1 cellular context compared by ENCODE assay signal in genomic region chr19:44796701-44797115, GRCh38.
TF ChIP-seq lines count a peak whose summit lies in the region.

No MANE protein-coding gene starts in this region.

TF ChIP-seq in liver, 16 proteins besides CTCF, POLR2A, EP300 and RAD21 (continued from another document):
- TF ChIP-seq JUND (IDR thresholded peaks at IDR 0.05), result peak; percentile 29 to 46
- TF ChIP-seq NR2F2 (IDR thresholded peaks at IDR 0.05), result peak; percentile 17
- TF ChIP-seq FOXA1 (IDR thresholded peaks at IDR 0.05), result no peak
- TF ChIP-seq EGR1 (IDR thresholded peaks at IDR 0.05; ENCODE audit: low read depth in 2 of 2), result peak in 1 of 2 donors; percentile 34
- TF ChIP-seq ZBTB33 (IDR thresholded peaks at IDR 0.05), result peak; percentile 20
- TF ChIP-seq, protein P1, sequence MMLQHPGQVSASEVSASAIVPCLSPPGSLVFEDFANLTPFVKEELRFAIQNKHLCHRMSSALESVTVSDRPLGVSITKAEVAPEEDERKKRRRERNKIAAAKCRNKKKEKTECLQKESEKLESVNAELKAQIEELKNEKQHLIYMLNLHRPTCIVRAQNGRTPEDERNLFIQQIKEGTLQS (IDR thresholded peaks at IDR 0.05), result no peak
- TF ChIP-seq HNF4G (IDR thresholded peaks at IDR 0.05), result peak; percentile 44
- peak; percentile 52 to 65 for TF ChIP-seq HNF4A (conservative IDR thresholded peaks at IDR 0.05)
- TF ChIP-seq YY1 (IDR thresholded peaks at IDR 0.05), result peak; percentile 23
- peak; percentile 44 for TF ChIP-seq FOXA2 (IDR thresholded peaks at IDR 0.05)
- peak in 1 of 2 donors; percentile 43 for TF ChIP-seq GABPA (IDR thresholded peaks at IDR 0.05 in 1 of 2, conservative IDR thresholded peaks at IDR 0.05 in 1 of 2)
- peak; percentile 59 to 62 for TF ChIP-seq RXRA (IDR thresholded peaks at IDR 0.05)
- peak; percentile 78 for TF ChIP-seq SP1 (IDR thresholded peaks at IDR 0.05)
TF ChIP-seq in liver: peak in this region for 12.
